Comparison of ENCODE assay signal across 25 cellular contexts in genomic region chr11:94169516-94169915, GRCh38.
"Had no signal": no experiment of that assay in that cellular context is flagged by ENCODE, and none has a peak within 500 bp of the region (broad histone marks: within the 10 kb centered on the region; RNA-seq: fewer than 3 reads in every experiment).

No MANE protein-coding gene starts in this region.

- DNase-seq: cortex of kidney; foreskin fibroblast; gastrocnemius medialis; heart left ventricle; left cardiac atrium; left lung; mesenchymal stem cell; naive thymus-derived CD8-positive, alpha-beta T cell; occipital lobe; ovary; posterior cingulate gyrus; psoas muscle; right cardiac atrium; sigmoid colon; stimulated activated CD4-positive, alpha-beta T cell treated with anti-CD3 and anti-CD28 coated beads, Interleukin-2, amount 100 ng/mL, for 24 hours; stimulated activated CD4-positive, alpha-beta T cell treated with anti-CD3 and anti-CD28 coated beads, Interleukin-4, amount 100 ng/mL, for 24 hours; stimulated activated naive CD4-positive, alpha-beta T cell treated with Interleukin-2 at 50 U/mL for 16 hours; stomach; thyroid gland; trophoblast cell had no signal

- H3K27me3 Mint-ChIP-seq: naive thymus-derived CD8-positive, alpha-beta T cell had no signal

- H3K27ac Mint-ChIP-seq: stimulated activated effector memory CD8-positive, alpha-beta T cell treated with anti-CD3 and anti-CD28 coated beads, Interleukin-12 subunit alpha, Interleukin-12 subunit beta, amount 100 ng/mL, for 72 hours had no signal

- H3K27ac ChIP-seq: epithelial cell of prostate, gastrocnemius medialis, heart left ventricle, hepatocyte, left lung, ovary, psoas muscle, sigmoid colon, stomach, thyroid gland, vagina had no signal

- H3K4me1 ChIP-seq: gastrocnemius medialis, left lung, psoas muscle, vagina had no signal

- ATAC-seq: esophagus mucosa; gastrocnemius medialis; heart left ventricle; left cardiac atrium; left lung; naive thymus-derived CD8-positive, alpha-beta T cell; psoas muscle; right cardiac atrium; stimulated activated effector memory CD8-positive, alpha-beta T cell treated with anti-CD3 and anti-CD28 coated beads, Interleukin-12 subunit alpha, Interleukin-12 subunit beta, amount 100 ng/mL, for 72 hours had no signal

- H3K27me3 ChIP-seq: gastrocnemius medialis, heart left ventricle, hepatocyte, left lung, ovary, sigmoid colon, stomach, thyroid gland, vagina had no signal

- H2AFZ ChIP-seq: hepatocyte had no signal

- H3K9me3 ChIP-seq: gastrocnemius medialis, left lung, ovary, psoas muscle, stomach, thyroid gland, vagina had no signal

- H3K9me3 Mint-ChIP-seq: stimulated activated effector memory CD8-positive, alpha-beta T cell treated with anti-CD3 and anti-CD28 coated beads, Interleukin-12 subunit alpha, Interleukin-12 subunit beta, amount 100 ng/mL, for 72 hours had no signal

- H3K4me3 ChIP-seq: gastrocnemius medialis, heart left ventricle, hepatocyte, left lung, ovary, psoas muscle, sigmoid colon, stomach, thyroid gland, vagina had no signal

- H3K4me2 ChIP-seq: hepatocyte had no signal

- H3K36me3 ChIP-seq: gastrocnemius medialis, left lung, ovary, sigmoid colon, thyroid gland, vagina had no signal

- H3K4me3 Mint-ChIP-seq: naive thymus-derived CD8-positive, alpha-beta T cell; stimulated activated effector memory CD8-positive, alpha-beta T cell treated with anti-CD3 and anti-CD28 coated beads, Interleukin-12 subunit alpha, Interleukin-12 subunit beta, amount 100 ng/mL, for 72 hours had no signal
